Comparison of ENCODE assay signal across 8 cellular contexts in genomic region chr15:40506964-40507571, GRCh38. TPM values are rescaled to one million over a fixed set of nuclear protein-coding genes. Genes with fewer than 3 reads are reported as not detected.
DNase-seq lines count a peak whose midpoint lies in the region; ATAC-seq, FAIRE-seq and TF ChIP-seq lines count a peak whose summit lies in the region.

No MANE protein-coding gene starts in this region.

- intact Hi-C loops in kidney (cut with DNase I), result no loop called here

- ATAC-seq in GM21786 (IDR thresholded peaks at IDR 0.05; ENCODE audit: unreplicated experiment) (peak; percentile 46), HG02588 (IDR thresholded peaks at IDR 0.05; ENCODE audit: unreplicated experiment) (no peak)
- ATAC-seq in activated CD4-positive, CD25-positive, alpha-beta regulatory T cell treated with anti-CD3 and anti-CD28 coated beads, Interleukin-2, amount 50 U/mL, for 24 hours, result peak; percentile 83 to 89

- no peak overlapping the region for H3K9ac ChIP-seq in kidney (ENCODE audit: low read length in 2 of 2)

- H3K36me3 ChIP-seq in kidney (ENCODE audit: control insufficient read depth in 1 of 2, insufficient read depth in 2 of 2, low read length in 2 of 2), result no peaks in the 10 kb centered on the region

- peak; percentile 45 for TF ChIP-seq CTCF in kidney (IDR thresholded peaks at IDR 0.05; ENCODE audit: borderline replicate concordance, extremely low read depth, insufficient read depth)

- DNase-seq in AML-193 (lab: John Stamatoyannopoulos, UW), result peak; percentile 57 to 73
- DNase-seq in NCI-H2227 (lab: John Stamatoyannopoulos, UW; ENCODE audit: unreplicated experiment), result peak; percentile 76
- peak in 59 of 61 donors; percentile 2 to 78 (median 46) for DNase-seq in caudate nucleus (lab: John Stamatoyannopoulos, UW)
- peak; percentile 89 for DNase-seq in kidney
- peak; percentile 40 to 55 for DNase-seq in stimulated activated CD4-positive, alpha-beta T cell treated with anti-CD3 and anti-CD28 coated beads, Interleukin-15, amount 100 ng/mL, for 1 hour (ENCODE audit: low read depth in 1 of 2, low spot score in 1 of 2)

- H3K27ac ChIP-seq in caudate nucleus (ENCODE audit: low read depth, low read length) (no peak overlapping the region), kidney (ENCODE audit: low read depth in 2 of 2, low read length in 2 of 2) (no peak overlapping the region)

- no peaks in the 10 kb centered on the region for H3K9me3 ChIP-seq in kidney (ENCODE audit: control insufficient read depth in 1 of 2, low read length in 2 of 2)

- peak overlapping the region in 1 of 2 donors; percentile 34 for H3K4me3 ChIP-seq in kidney (ENCODE audit: low read length in 2 of 2)

- peaks cover 0 to 3% of the 10 kb centered on the region in 2 donors for H3K4me1 ChIP-seq in kidney (ENCODE audit: control insufficient read depth in 1 of 2, insufficient read depth in 1 of 2, low read depth in 1 of 2, low read length in 2 of 2)

- no peak for FAIRE-seq in kidney (lab: Jason Lieb, UNC)

RNA-seq across cellular contexts. Expression of gene CHST14, which starts 36.3 kb away (rescaled TPM):
- total RNA-seq in kidney, result 14.3 TPM
- polyA plus RNA-seq in kidney (ENCODE audit: insufficient read depth, low read depth, low replicate concordance), result 11.9 TPM

RNA-seq across cellular contexts. Expression of gene CCDC32, which starts 57.8 kb away (rescaled TPM):
- 34.4 TPM for total RNA-seq in kidney
- 35.9 TPM for polyA plus RNA-seq in kidney (ENCODE audit: insufficient read depth, low read depth, low replicate concordance)
